9 cellular contexts compared by ENCODE assay signal in genomic region chr2:218733615-218734021, GRCh38. TPM values are rescaled to one million over a fixed set of nuclear protein-coding genes. Genes with fewer than 3 reads are reported as not detected.
DNase-seq lines count a peak whose midpoint lies in the region; ATAC-seq and TF ChIP-seq lines count a peak whose summit lies in the region.
"Had no signal": no experiment of that assay in that cellular context is flagged by ENCODE, and none has a peak within 500 bp of the region (broad histone marks: within the 10 kb centered on the region; RNA-seq: fewer than 3 reads in every experiment).

No MANE protein-coding gene starts in this region.

- H3K27me3 Mint-ChIP-seq in T-helper 1 cell treated with Interleukin-12 subunit alpha and Interleukin-12 subunit beta and Interleukin-4 antibody, amounts not matched to agents 30 μg/mL and 1 μg/mL, for 36 hours (ENCODE audit: low read depth) = no peaks in the 10 kb centered on the region
- H3K27me3 Mint-ChIP-seq: naive thymus-derived CD8-positive, alpha-beta T cell had no signal

- H3K4me1 Mint-ChIP-seq in T-helper 1 cell treated with Interleukin-12 subunit alpha and Interleukin-12 subunit beta and Interleukin-4 antibody, amounts not matched to agents 30 μg/mL and 1 μg/mL, for 36 hours (ENCODE audit: low read depth) = peaks cover 36% of the 10 kb centered on the region

- H3K36me3 Mint-ChIP-seq in T-helper 1 cell treated with Interleukin-12 subunit alpha and Interleukin-12 subunit beta and Interleukin-4 antibody, amounts not matched to agents 30 μg/mL and 1 μg/mL, for 36 hours (ENCODE audit: low read depth) = peaks cover 19% of the 10 kb centered on the region

- H3K27ac ChIP-seq in foreskin keratinocyte = peak overlapping the region; percentile 61

- no peaks in the 10 kb centered on the region for H3K27me3 ChIP-seq in foreskin keratinocyte

- DNase-seq in AG04449 (ENCODE audit: low read depth, low spot score) (peak; percentile 36), foreskin keratinocyte (peak; percentile 67 to 68), mesenteric fat pad (ENCODE audit: low spot score) (no peak), HT-29 (ENCODE audit: low spot score) (no peak), NCI-H82 treated with DMSO at 0.1 percent for 48 hours (lab: John Stamatoyannopoulos, UW; ENCODE audit: unreplicated experiment) (no peak)
- peak; percentile 10 for DNase-seq in stimulated activated naive CD8-positive, alpha-beta T cell treated with anti-CD3 and anti-CD28 coated beads, Interleukin-15, Interleukin-2, amounts not matched to agents 100 U/mL and 50 U/mL, for 24 hours
- DNase-seq: naive thymus-derived CD8-positive, alpha-beta T cell had no signal

- H3K27ac Mint-ChIP-seq in T-helper 1 cell treated with Interleukin-12 subunit alpha and Interleukin-12 subunit beta and Interleukin-4 antibody, amounts not matched to agents 30 μg/mL and 1 μg/mL, for 36 hours = peak overlapping the region; percentile 77

- POLR2A ChIA-PET in AG04449 (lab: Yijun Ruan, JAX) = no interaction called here

- peaks cover 3% of the 10 kb centered on the region for H3K9me3 Mint-ChIP-seq in T-helper 1 cell treated with Interleukin-12 subunit alpha and Interleukin-12 subunit beta and Interleukin-4 antibody, amounts not matched to agents 30 μg/mL and 1 μg/mL, for 36 hours
- H3K9me3 Mint-ChIP-seq: naive thymus-derived CD8-positive, alpha-beta T cell had no signal

- peak; percentile 58 for ATAC-seq in GM19452 (IDR thresholded peaks at IDR 0.05; ENCODE audit: unreplicated experiment)
- ATAC-seq in foreskin keratinocyte = peak; percentile 68
- peak; percentile 80 for ATAC-seq in stimulated activated naive CD8-positive, alpha-beta T cell treated with anti-CD3 and anti-CD28 coated beads, Interleukin-15, Interleukin-2, amounts not matched to agents 100 U/mL and 50 U/mL, for 24 hours

- peaks cover 27% of the 10 kb centered on the region for H3K4me1 ChIP-seq in foreskin keratinocyte

- H3K4me3 Mint-ChIP-seq in T-helper 1 cell treated with Interleukin-12 subunit alpha and Interleukin-12 subunit beta and Interleukin-4 antibody, amounts not matched to agents 30 μg/mL and 1 μg/mL, for 36 hours = peak overlapping the region; percentile 3
- H3K4me3 Mint-ChIP-seq: naive thymus-derived CD8-positive, alpha-beta T cell had no signal

- no peak overlapping the region for H3K4me3 ChIP-seq in AG04449 (ENCODE audit: low read depth, low read length)

- CTCF ChIA-PET in AG04449 (lab: Yijun Ruan, JAX) = interaction anchor here (1.4 to 9.5 kb wide), 3 partner anchors 12 to 116 kb away, joined by 8 to 106 read pairs (median 19); partner anchors contain the start of gene TTLL4

- no peak for TF ChIP-seq CTCF in AG04449 (IDR thresholded peaks at IDR 0.05; ENCODE audit: insufficient read depth, low read length, missing control alignments)
- TF ChIP-seq CTCF in foreskin keratinocyte (conservative IDR thresholded peaks at IDR 0.05) = no peak

RNA-seq across cellular contexts. Expression of gene TTLL4, which starts 23.0 kb away (rescaled TPM):
- 31.6 and 44.4 TPM in 2 replicates for total RNA-seq in foreskin keratinocyte
- 27.5 and 40.3 TPM in 2 replicates for polyA plus RNA-seq in foreskin keratinocyte
- 23.6 TPM for total RNA-seq in mesenteric fat pad
- 22.8 and 33.3 TPM in 2 replicates for total RNA-seq in HT-29 (2014; rRNA removed; shearing (Covaris generic))

RNA-seq across cellular contexts. Expression of gene CYP27A1, which starts 48.3 kb away (rescaled TPM):
- total RNA-seq in foreskin keratinocyte = 0.44 and 0.56 TPM in 2 replicates
- polyA plus RNA-seq in foreskin keratinocyte = 0.39 and 0.58 TPM in 2 replicates
- total RNA-seq in mesenteric fat pad = 20.5 TPM
- total RNA-seq in HT-29 (2014; rRNA removed; shearing (Covaris generic)) = 1.4 and 2.4 TPM in 2 replicates

Comparison
In these comparisons a context has a peak if more than half of its experiments do, and no peak if none do; other contexts are left out.
1. DNase-seq: peak in AG04449 (single experiment), foreskin keratinocyte (2 of 2) and stimulated activated naive CD8-positive, alpha-beta T cell treated with anti-CD3 and anti-CD28 coated beads, Interleukin-15, Interleukin-2, amounts not matched to agents 100 U/mL and 50 U/mL, for 24 hours (single experiment); none in mesenteric fat pad (single experiment), HT-29 (single experiment) and NCI-H82 treated with DMSO at 0.1 percent for 48 hours (single experiment).
2. Peak in every context shown above with its lines, with median percentiles within 50 percentile points of each other: ATAC-seq.